In genomic region chr12:53532026-53532425, GRCh38 we compare ENCODE assay signal across 36 cellular contexts. TPM values are rescaled to one million over a fixed set of nuclear protein-coding genes. Genes with fewer than 3 reads are reported as not detected.
DNase-seq lines count a peak whose midpoint lies in the region; ATAC-seq, FAIRE-seq and TF ChIP-seq lines count a peak whose summit lies in the region.
"Had no signal": no experiment of that assay in that cellular context is flagged by ENCODE, and none has a peak within 500 bp of the region (broad histone marks: within the 10 kb centered on the region; RNA-seq: fewer than 3 reads in every experiment).

No MANE protein-coding gene starts in this region.

- no peak for TF ChIP-seq CTCF in omental fat pad (IDR thresholded peaks at IDR 0.05)

- H3K27me3 ChIP-seq in MG63 = no peaks in the 10 kb centered on the region
- H3K27me3 ChIP-seq: BLaER1, gastrocnemius medialis, hepatocyte, Peyer's patch, upper lobe of left lung had no signal

- no peaks in the 10 kb centered on the region for H3K4me1 Mint-ChIP-seq in activated CD8-positive, alpha-beta T cell treated with anti-CD3 and anti-CD28 coated beads, Interleukin-2, amount 10 ng/mL, durations not matched to agents 7 days and 5 days (ENCODE audit: low read depth)
- H3K4me1 Mint-ChIP-seq: activated naive CD8-positive, alpha-beta T cell treated with anti-CD3 and anti-CD28 coated beads, Interleukin-2, amount 50 U/mL, for 24 hours; central memory CD8-positive, alpha-beta T cell had no signal

- CTCF ChIA-PET in activated CD8-positive, alpha-beta T cell treated with anti-CD3 and anti-CD28 coated beads, Interleukin-2, amount 10 ng/mL, durations not matched to agents 7 days and 5 days (lab: Charles Lee) = interaction anchor here (0.9 to 1.4 kb wide), 3 partner anchors 11 to 212 kb away, joined by 3 read pairs; no protein-coding TSS in a partner anchor

- H3K27ac ChIP-seq in caudate nucleus (ENCODE audit: low read depth, low read length) = peak overlapping the region; percentile 92
- H3K27ac ChIP-seq: BLaER1, gastrocnemius medialis, GM23248, hepatocyte, lower lobe of right lung, Peyer's patch had no signal

- H3K9me3 ChIP-seq in MG63 = no peaks in the 10 kb centered on the region
- H3K9me3 ChIP-seq: BLaER1, gastrocnemius medialis, lower lobe of right lung, Peyer's patch, upper lobe of left lung had no signal

- no peak overlapping the region for H3K4me3 Mint-ChIP-seq in activated CD8-positive, alpha-beta T cell treated with anti-CD3 and anti-CD28 coated beads, Interleukin-2, amount 10 ng/mL, durations not matched to agents 7 days and 5 days
- H3K4me3 Mint-ChIP-seq: activated naive CD8-positive, alpha-beta T cell treated with anti-CD3 and anti-CD28 coated beads, Interleukin-2, amount 50 U/mL, for 24 hours; central memory CD8-positive, alpha-beta T cell; HFFc6; natural killer cell treated with Interleukin-12 subunit alpha and Interleukin-12 subunit beta and Interleukin-15 and Interleukin-18, amount 100 ng/mL, for 72 hours; T-helper 2 cell treated with Interferon-gamma antibody and Interleukin-4, amounts not matched to agents 5 μg/mL and 100 μg/mL, for 36 hours had no signal

- DNase-seq in COR-L47 (lab: John Stamatoyannopoulos, UW) (peak; percentile 31), MG63 (peak; percentile 6), caudate nucleus (lab: John Stamatoyannopoulos, UW) (peak in 2 of 61 donors; percentile 3 to 95), omental fat pad (ENCODE audit: low spot score) (no peak), HTR-8/SVneo (ENCODE audit: insufficient read length, low spot score) (no peak)
- DNase-seq in activated CD8-positive, alpha-beta T cell treated with anti-CD3 and anti-CD28 coated beads, Interleukin-2, amount 10 ng/mL, durations not matched to agents 7 days and 5 days = no peak
- DNase-seq: activated CD4-positive, alpha-beta T cell treated with anti-CD3 and anti-CD28 coated beads, Interleukin-2, amount 50 U/mL, for 48 hours; activated CD4-positive, CD25-positive, alpha-beta regulatory T cell treated with anti-CD3 and anti-CD28 coated beads, Interleukin-2, amount 50 U/mL, for 72 hours; activated naive CD4-positive, alpha-beta T cell; activated naive CD8-positive, alpha-beta T cell treated with anti-CD3 and anti-CD28 coated beads, Interleukin-2, amount 50 U/mL, for 24 hours; DMS79 treated with DMSO at 0.1 percent for 48 hours; GF-D8; GM23248; HFFc6; kidney glomerular epithelial cell; lower lobe of right lung; NCI-H1105 treated with DMSO at 0.1 percent for 48 hours; NCI-H2029 treated with DMSO at 0.1 percent for 48 hours; NCI-H510A; occipital lobe; Peyer's patch; SHP77 treated with DMSO at 0.1 percent for 48 hours; stimulated activated CD4-positive, alpha-beta T cell treated with anti-CD3 and anti-CD28 coated beads, Interleukin-4, amount 100 ng/mL, for 24 hours; upper lobe of left lung had no signal

- no peaks in the 10 kb centered on the region for H3K27me3 Mint-ChIP-seq in activated CD8-positive, alpha-beta T cell treated with anti-CD3 and anti-CD28 coated beads, Interleukin-2, amount 10 ng/mL, durations not matched to agents 7 days and 5 days (ENCODE audit: low read depth)
- H3K27me3 Mint-ChIP-seq: activated naive CD8-positive, alpha-beta T cell treated with anti-CD3 and anti-CD28 coated beads, Interleukin-2, amount 50 U/mL, for 24 hours; central memory CD8-positive, alpha-beta T cell; natural killer cell treated with Interleukin-12 subunit alpha and Interleukin-12 subunit beta and Interleukin-15 and Interleukin-18, amount 100 ng/mL, for 72 hours had no signal

- H3K4me3 ChIP-seq in MG63 = no peak overlapping the region
- H3K4me3 ChIP-seq: BLaER1, gastrocnemius medialis, GM23248, hepatocyte, lower lobe of right lung, Peyer's patch, upper lobe of left lung had no signal

- no peaks in the 10 kb centered on the region for H3K9me3 Mint-ChIP-seq in activated CD8-positive, alpha-beta T cell treated with anti-CD3 and anti-CD28 coated beads, Interleukin-2, amount 10 ng/mL, durations not matched to agents 7 days and 5 days (ENCODE audit: insufficient read depth)
- H3K9me3 Mint-ChIP-seq: activated naive CD8-positive, alpha-beta T cell treated with anti-CD3 and anti-CD28 coated beads, Interleukin-2, amount 50 U/mL, for 24 hours; central memory CD8-positive, alpha-beta T cell; HFFc6; natural killer cell treated with Interleukin-12 subunit alpha and Interleukin-12 subunit beta and Interleukin-15 and Interleukin-18, amount 100 ng/mL, for 72 hours; T-helper 2 cell treated with Interferon-gamma antibody and Interleukin-4, amounts not matched to agents 5 μg/mL and 100 μg/mL, for 36 hours had no signal

- POLR2A ChIA-PET in activated CD8-positive, alpha-beta T cell treated with anti-CD3 and anti-CD28 coated beads, Interleukin-2, amount 10 ng/mL, durations not matched to agents 7 days and 5 days (lab: Charles Lee) = interaction anchor here (0.6 kb wide), 1 partner anchor 803 kb away, joined by 4 read pairs; no protein-coding TSS in a partner anchor

- peaks cover 35% of the 10 kb centered on the region for H3K36me3 Mint-ChIP-seq in activated CD8-positive, alpha-beta T cell treated with anti-CD3 and anti-CD28 coated beads, Interleukin-2, amount 10 ng/mL, durations not matched to agents 7 days and 5 days (ENCODE audit: low read depth)

- no peak for FAIRE-seq in HTR-8/SVneo (lab: Jason Lieb, UNC)

- no peak overlapping the region for H3K27ac Mint-ChIP-seq in activated CD8-positive, alpha-beta T cell treated with anti-CD3 and anti-CD28 coated beads, Interleukin-2, amount 10 ng/mL, durations not matched to agents 7 days and 5 days
- H3K27ac Mint-ChIP-seq: activated naive CD8-positive, alpha-beta T cell treated with anti-CD3 and anti-CD28 coated beads, Interleukin-2, amount 50 U/mL, for 24 hours; HFFc6; natural killer cell treated with Interleukin-12 subunit alpha and Interleukin-12 subunit beta and Interleukin-15 and Interleukin-18, amount 100 ng/mL, for 72 hours; T-helper 2 cell treated with Interferon-gamma antibody and Interleukin-4, amounts not matched to agents 5 μg/mL and 100 μg/mL, for 36 hours had no signal

- peaks cover 71% of the 10 kb centered on the region for H3K36me3 ChIP-seq in MG63

- ATAC-seq in omental fat pad (ENCODE audit: low FRiP score) = peak; percentile 27
- ATAC-seq in HG02884 (IDR thresholded peaks at IDR 0.05; ENCODE audit: unreplicated experiment) = no peak
- ATAC-seq in activated CD8-positive, alpha-beta T cell treated with anti-CD3 and anti-CD28 coated beads, Interleukin-2, amount 10 ng/mL, durations not matched to agents 7 days and 5 days = no peak
- ATAC-seq: activated naive CD8-positive, alpha-beta T cell treated with anti-CD3 and anti-CD28 coated beads, Interleukin-2, amount 50 U/mL, for 24 hours; lower lobe of right lung; natural killer cell treated with Interleukin-12 subunit alpha and Interleukin-12 subunit beta and Interleukin-15 and Interleukin-18, amount 100 ng/mL, for 72 hours had no signal

RNA-seq across cellular contexts. Expression of gene NPFF, which starts 24.7 kb away (rescaled TPM):
- total RNA-seq in MG63 (2014; rRNA removed; shearing (Covaris generic); ENCODE audit: low replicate concordance) = not detected in 2 replicates
- total RNA-seq in omental fat pad = not detected
- total RNA-seq in activated CD8-positive, alpha-beta T cell treated with anti-CD3 and anti-CD28 coated beads, Interleukin-2, amount 10 ng/mL, durations not matched to agents 7 days and 5 days = not detected
- total RNA-seq: fibroblast of lung, gastrocnemius medialis, GM23248, hepatocyte, HFFc6, HT-29, lower lobe of right lung, mononuclear cell, occipital lobe, Peyer's patch, pulmonary artery endothelial cell, subcutaneous adipose tissue had no signal

RNA-seq across cellular contexts. Expression of gene TARBP2, which starts 30.9 kb away (rescaled TPM):
- total RNA-seq in MG63 (2014; rRNA removed; shearing (Covaris generic); ENCODE audit: low replicate concordance) = 51.7 and 66.1 TPM in 2 replicates
- total RNA-seq in omental fat pad = 10 to 100 TPM; 19.6 to 26.0 (median 22.3) TPM
- total RNA-seq in activated CD8-positive, alpha-beta T cell treated with anti-CD3 and anti-CD28 coated beads, Interleukin-2, amount 10 ng/mL, durations not matched to agents 7 days and 5 days = 10 to 100 TPM; 30.3 to 36.9 TPM

RNA-seq across cellular contexts. Expression of gene MAP3K12, which starts 32.8 kb away (rescaled TPM):
- total RNA-seq in MG63 (2014; rRNA removed; shearing (Covaris generic); ENCODE audit: low replicate concordance) = 5.7 and 15.0 TPM in 2 replicates
- total RNA-seq in omental fat pad = 10 to 100 TPM in 3 of 4 donors, 1 to 10 TPM in 1; 5.5 to 35.9 (median 17.1) TPM
- 10 to 100 TPM; 22.7 to 22.9 TPM for total RNA-seq in activated CD8-positive, alpha-beta T cell treated with anti-CD3 and anti-CD28 coated beads, Interleukin-2, amount 10 ng/mL, durations not matched to agents 7 days and 5 days

Comparison
In these comparisons a context has a peak if more than half of its experiments do, and no peak if none do; other contexts are left out.
1. DNase-seq: peak in COR-L47 (single experiment) and MG63 (single experiment); none in omental fat pad (single experiment), activated CD8-positive, alpha-beta T cell treated with anti-CD3 and anti-CD28 coated beads, Interleukin-2, amount 10 ng/mL, durations not matched to agents 7 days and 5 days (single experiment) and HTR-8/SVneo (single experiment).